ENCODE assay signal across 8 cellular contexts in genomic region chr4:37383579-37384229, GRCh38.
A peak's percentile ranks its signal among the peaks of the same experiment; 100 is the strongest.
DNase-seq lines count a peak whose midpoint lies in the region; ATAC-seq, FAIRE-seq and TF ChIP-seq lines count a peak whose summit lies in the region.

No MANE protein-coding gene starts in this region.

- CTCF ChIA-PET in HCT116 (lab: Charles Lee) (interaction anchor here (1.0 kb wide), 1 partner anchor 983 kb away, joined by 3 read pairs; no protein-coding TSS in a partner anchor), mammary epithelial cell (lab: Charles Lee; ENCODE audit: low non-redundant PET) (no interaction called here)

- ATAC-seq in heart right ventricle (no peak), left ventricle myocardium superior (no peak), HCT116 (peak; percentile 85), GM19397 (IDR thresholded peaks at IDR 0.05; ENCODE audit: unreplicated experiment) (no peak)

- H3K79me2 ChIP-seq in HCT116 (ENCODE audit: insufficient read depth, low read length) (no peaks in the 10 kb centered on the region), mammary epithelial cell (ENCODE audit: insufficient read depth, low read length) (no peaks in the 10 kb centered on the region), mesendoderm (ENCODE audit: control insufficient read depth, insufficient read depth, low read length) (no peaks in the 10 kb centered on the region)

- H4K20me1 ChIP-seq in HCT116 (ENCODE audit: insufficient read depth) (no peaks in the 10 kb centered on the region), mammary epithelial cell (ENCODE audit: insufficient read depth, low read length) (no peaks in the 10 kb centered on the region)

- no peaks in the 10 kb centered on the region for H3K36me3 ChIP-seq in heart right ventricle
- H3K36me3 ChIP-seq in HCT116 (ENCODE audit: control insufficient read depth in 1 of 2, insufficient read depth in 2 of 2, low read length in 2 of 2): no peaks in the 10 kb centered on the region
- no peaks in the 10 kb centered on the region for H3K36me3 ChIP-seq in mammary epithelial cell (ENCODE audit: insufficient read depth, low read length)
- no peaks in the 10 kb centered on the region for H3K36me3 ChIP-seq in mesendoderm (ENCODE audit: control insufficient read depth, insufficient read depth, low read length)

- dilution Hi-C loops in mammary epithelial cell (cut with HindIII; ENCODE audit: low sequenced_read_pairs): no loop called here

- H3K4ac ChIP-seq in mesendoderm (ENCODE audit: low read depth, low read length): no peak overlapping the region

- H3K9me3 ChIP-seq in heart right ventricle: no peaks in the 10 kb centered on the region
- no peaks in the 10 kb centered on the region for H3K9me3 ChIP-seq in HCT116 (ENCODE audit: control insufficient read depth in 1 of 2, insufficient read depth in 1 of 2, low read depth in 1 of 2, low read length in 2 of 2)
- H3K9me3 ChIP-seq in mammary epithelial cell (replicated peaks; ENCODE audit: insufficient read depth, low read length): no peaks in the 10 kb centered on the region

- H2AFZ ChIP-seq in HCT116 (ENCODE audit: low read depth, low read length, poor library complexity, severe bottlenecking): no peak overlapping the region
- H2AFZ ChIP-seq in mammary epithelial cell (ENCODE audit: low read depth, low read length): no peak overlapping the region

- TF ChIP-seq CTCF in heart right ventricle (IDR thresholded peaks at IDR 0.05) (peak in 8 of 9 donors; percentile 13 to 67 (median 57)), HCT116 (IDR thresholded peaks at IDR 0.05 in 2 of 3, conservative IDR thresholded peaks at IDR 0.05 in 1 of 3; ENCODE audit: borderline replicate concordance in 1 of 3, insufficient read depth in 1 of 3, low read depth in 2 of 3, low read length in 2 of 3) (peak; percentile 66 to 78 (median 70)), mammary epithelial cell (conservative IDR thresholded peaks at IDR 0.05 in 1 of 2, IDR thresholded peaks at IDR 0.05 in 1 of 2; ENCODE audit: extremely low read depth in 1 of 2, insufficient read depth in 1 of 2, low read depth in 1 of 2, low read length in 2 of 2) (peak; percentile 45 to 63)

- H3K79me1 ChIP-seq in mesendoderm (ENCODE audit: low read length): no peaks in the 10 kb centered on the region

- in situ Hi-C loops in mammary epithelial cell (cut with MboI; ENCODE audit: low sequenced_read_pairs in 2 of 2): loop anchor here in 1 of 2 donors (25.0 kb wide), 1 partner anchor 971 kb away; no protein-coding TSS in a partner anchor

- H3K9me2 ChIP-seq in HCT116 (ENCODE audit: insufficient read depth): no peaks in the 10 kb centered on the region

- H3K4me2 ChIP-seq in HCT116 (ENCODE audit: low read length) (no peak overlapping the region), mammary epithelial cell (ENCODE audit: insufficient read depth, low read depth, low read length) (no peak overlapping the region), mesendoderm (ENCODE audit: low read length) (no peak overlapping the region)

- H3K4me3 ChIP-seq in heart right ventricle: no peak overlapping the region
- H3K4me3 ChIP-seq in HCT116 (replicated peaks in 1 of 2; ENCODE audit: low read depth in 1 of 2, low read length in 2 of 2): no peak overlapping the region
- no peak overlapping the region for H3K4me3 ChIP-seq in mammary epithelial cell (replicated peaks in 1 of 3; ENCODE audit: insufficient read depth in 1 of 3, low read depth in 2 of 3, low read length in 3 of 3)
- no peak overlapping the region for H3K4me3 ChIP-seq in mesendoderm (ENCODE audit: low read length)

- no peak for TF ChIP-seq POLR2A in HCT116 (IDR thresholded peaks at IDR 0.05; ENCODE audit: borderline replicate concordance, extremely low read depth, insufficient read depth, insufficient read length)
- TF ChIP-seq POLR2A in GM12892 (IDR thresholded peaks at IDR 0.05; ENCODE audit: low read depth, low read length): no peak

- intact Hi-C loops in heart right ventricle (cut with DNase I): loop anchor here in 4 of 10 donors (10.0 kb wide), 3 partner anchors 969 to 1039 kb away; no protein-coding TSS in a partner anchor
- intact Hi-C loops in left ventricle myocardium superior (cut with micrococcal nuclease): no loop called here
- intact Hi-C loops in HCT116 (cut with micrococcal nuclease): loop anchor here (2.0 to 10.0 kb wide), 3 partner anchors 196 to 969 kb away; no protein-coding TSS in a partner anchor
- intact Hi-C loops in mammary epithelial cell (cut with micrococcal nuclease): loop anchor here (1.0 kb wide), 1 partner anchor 969 kb away; no protein-coding TSS in a partner anchor

- no peak overlapping the region for H2BK5ac ChIP-seq in mesendoderm (ENCODE audit: low read length)

- peak; percentile 68 for TF ChIP-seq RAD21 in HCT116 (IDR thresholded peaks at IDR 0.05; ENCODE audit: low read depth)

- H3K4me1 ChIP-seq in heart right ventricle: peaks cover 0 to under 1% (median 0%) of the 10 kb centered on the region in 9 donors
- H3K4me1 ChIP-seq in HCT116 (ENCODE audit: control insufficient read depth in 1 of 2, insufficient read depth in 2 of 2, low read length in 2 of 2): no peaks in the 10 kb centered on the region
- no peaks in the 10 kb centered on the region for H3K4me1 ChIP-seq in mammary epithelial cell (ENCODE audit: insufficient read depth, low read length)
- no peaks in the 10 kb centered on the region for H3K4me1 ChIP-seq in mesendoderm (ENCODE audit: control insufficient read depth, low read depth, low read length)

- H2BK15ac ChIP-seq in mesendoderm (replicated peaks; ENCODE audit: low read depth): no peak overlapping the region

- no peak overlapping the region for H3K27ac ChIP-seq in heart right ventricle
- no peak overlapping the region for H3K27ac ChIP-seq in HCT116 (ENCODE audit: low read depth, low read length)
- no peak overlapping the region for H3K27ac ChIP-seq in mammary epithelial cell (ENCODE audit: insufficient read depth, low read depth, low read length)
- no peak overlapping the region for H3K27ac ChIP-seq in mesendoderm (ENCODE audit: low read depth, low read length)

- H3K9ac ChIP-seq in HCT116 (ENCODE audit: low read length) (no peak overlapping the region), mammary epithelial cell (ENCODE audit: insufficient read depth, low read length) (no peak overlapping the region), mesendoderm (ENCODE audit: low read length) (no peak overlapping the region)

- BruUV-seq in HCT116 (replicated peaks; lab: Mats Ljungman, UMichigan): no TSS peak
- BruUV-seq in mammary epithelial cell (replicated peaks; lab: Mats Ljungman, UMichigan): no TSS peak

- no peak overlapping the region for H4K8ac ChIP-seq in mesendoderm (ENCODE audit: low read depth, low read length)

- no peak overlapping the region for H3K23ac ChIP-seq in mesendoderm (ENCODE audit: low read length)

- DNase-seq in heart right ventricle: no peak
- DNase-seq in left ventricle myocardium superior: no peak
- DNase-seq in HCT116 (ENCODE audit: low read depth, low spot score): peak; percentile 36
- DNase-seq in NCI-H345 treated with DMSO at 0.1 percent for 48 hours (lab: John Stamatoyannopoulos, UW; ENCODE audit: unreplicated experiment): peak; percentile 26
- peak; percentile 16 for DNase-seq in mammary epithelial cell
- DNase-seq in mesendoderm: peak; percentile 71
- no peak for DNase-seq in GM12892 (ENCODE audit: insufficient read length)

- FAIRE-seq in GM12892 (lab: Jason Lieb, UNC): no peak

- no peak overlapping the region for H3K56ac ChIP-seq in mesendoderm (ENCODE audit: low read length)

- POLR2A ChIA-PET in HCT116 (lab: Charles Lee): no interaction called here

- H3K27me3 ChIP-seq in heart right ventricle (peaks cover 0 to 26% (median 16%) of the 10 kb centered on the region in 7 donors), HCT116 (ENCODE audit: insufficient read depth, low read length) (no peaks in the 10 kb centered on the region), mammary epithelial cell (ENCODE audit: insufficient read depth, low read length) (no peaks in the 10 kb centered on the region), mesendoderm (ENCODE audit: insufficient read depth, low read length, poor library complexity) (no peaks in the 10 kb centered on the region)

- H4K5ac ChIP-seq in mesendoderm (ENCODE audit: low read length): no peak overlapping the region

- H3K18ac ChIP-seq in mesendoderm (ENCODE audit: low read length): no peak overlapping the region

- H2AK5ac ChIP-seq in mesendoderm (ENCODE audit: low read length): no peak overlapping the region

- H2BK120ac ChIP-seq in mesendoderm (ENCODE audit: low read depth, low read length): no peak overlapping the region

- RAD21 ChIA-PET in HCT116 (lab: Charles Lee; ENCODE audit: low non-redundant PET in 1 of 2, low total read pairs in 2 of 2, uncharacterized antibody in 2 of 2, unreplicated experiment in 2 of 2): no interaction called here

- WGBS in heart right ventricle, 2 donors: 24 to 37% methylated on average over 7 of the region's 7 CpGs
- 33% methylated on average over 6 of the region's 7 CpGs for WGBS in mammary epithelial cell (ENCODE audit: low coverage, missing lambda C conversion rate)
- WGBS in mesendoderm (ENCODE audit: extremely low coverage, insufficient coverage, low lambda C conversion rate): no CpG with 5 or more reads among the region's 7 CpGs

TF ChIP-seq in HCT116, 20 proteins besides CTCF, POLR2A, EP300 and RAD21 (continues in another document):
- TF ChIP-seq REST (IDR thresholded peaks at IDR 0.05; ENCODE audit: low read depth): no peak
- no peak for TF ChIP-seq EZH2 (IDR thresholded peaks at IDR 0.05)
- TF ChIP-seq JUND (IDR thresholded peaks at IDR 0.05): no peak
- no peak for TF ChIP-seq ZNF274 (IDR thresholded peaks at IDR 0.05; ENCODE audit: low read depth, low read length)

Comparison
In these comparisons a context has a peak if more than half of its experiments do, and no peak if none do; other contexts are left out.
1. DNase-seq: peak in HCT116 (single experiment), NCI-H345 treated with DMSO at 0.1 percent for 48 hours (single experiment), mammary epithelial cell (single experiment) and mesendoderm (single experiment); none in heart right ventricle (0 of 2), left ventricle myocardium superior (single experiment) and GM12892 (single experiment).
2. Peak in every context shown above with its lines, with median percentiles within 50 percentile points of each other: CTCF ChIP-seq.